In the genomic region with DNA sequence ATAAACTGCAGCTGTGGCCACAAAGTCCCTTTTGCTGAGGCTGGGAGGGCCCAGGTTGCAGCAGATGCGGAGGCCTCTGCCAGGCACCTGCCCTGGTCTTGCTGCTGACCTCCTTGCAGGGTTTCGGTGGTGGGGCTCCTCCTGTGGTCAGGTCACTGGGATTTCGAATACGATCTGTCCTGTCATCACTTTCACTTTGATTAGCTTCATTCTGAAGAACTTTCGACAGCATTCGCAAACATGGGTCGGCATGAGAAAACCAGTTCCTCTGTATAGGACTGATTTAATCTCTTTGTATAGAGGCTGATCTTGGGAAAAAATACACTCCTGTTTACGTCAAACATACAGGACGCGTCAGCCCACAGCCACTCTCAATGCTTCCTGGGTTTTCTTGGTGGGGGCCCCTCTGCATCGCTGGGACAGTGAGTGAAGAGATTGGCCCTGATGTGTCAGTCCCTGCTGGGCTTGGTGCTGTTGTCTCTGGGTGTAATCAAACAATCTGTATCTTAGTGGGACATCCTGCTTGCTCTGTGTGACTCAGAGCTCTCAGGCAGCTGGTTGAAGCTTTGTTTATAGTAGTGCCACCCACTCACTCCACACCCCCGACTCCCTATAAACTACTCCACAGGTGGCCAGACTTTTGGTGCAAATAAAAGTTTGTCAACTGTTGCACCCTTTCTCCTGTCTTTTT, we compare ENCODE assay signal across 1 cellular context.
TF ChIP-seq lines count a peak whose summit lies in the region.

No MANE protein-coding gene starts in this region.

TF ChIP-seq in SK-N-SH, 30 proteins besides CTCF, POLR2A, EP300 and RAD21 (continued from another document):
- TF ChIP-seq, protein P1, sequence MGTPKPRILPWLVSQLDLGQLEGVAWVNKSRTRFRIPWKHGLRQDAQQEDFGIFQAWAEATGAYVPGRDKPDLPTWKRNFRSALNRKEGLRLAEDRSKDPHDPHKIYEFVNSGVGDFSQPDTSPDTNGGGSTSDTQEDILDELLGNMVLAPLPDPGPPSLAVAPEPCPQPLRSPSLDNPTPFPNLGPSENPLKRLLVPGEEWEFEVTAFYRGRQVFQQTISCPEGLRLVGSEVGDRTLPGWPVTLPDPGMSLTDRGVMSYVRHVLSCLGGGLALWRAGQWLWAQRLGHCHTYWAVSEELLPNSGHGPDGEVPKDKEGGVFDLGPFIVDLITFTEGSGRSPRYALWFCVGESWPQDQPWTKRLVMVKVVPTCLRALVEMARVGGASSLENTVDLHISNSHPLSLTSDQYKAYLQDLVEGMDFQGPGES (IDR thresholded peaks at IDR 0.05; ENCODE audit: low read depth, low read length): no peak
- no peak for TF ChIP-seq GATA2 (CRISPR knock-in tag; IDR thresholded peaks at IDR 0.05)
- no peak for TF ChIP-seq FOXJ3 (CRISPR knock-in tag; IDR thresholded peaks at IDR 0.05)
- no peak for TF ChIP-seq CHD2 (IDR thresholded peaks at IDR 0.05; ENCODE audit: low read length, partially characterized antibody)
- TF ChIP-seq FOSL2 (IDR thresholded peaks at IDR 0.05; ENCODE audit: borderline replicate concordance, low read depth): no peak
- no peak for TF ChIP-seq EZH2phosphoT487 (IDR thresholded peaks at IDR 0.05; ENCODE audit: borderline replicate concordance, low read depth)
- TF ChIP-seq NRF1 (IDR thresholded peaks at IDR 0.05; ENCODE audit: low read depth, low read length): no peak
- no peak for TF ChIP-seq MAX (IDR thresholded peaks at IDR 0.05; ENCODE audit: low read depth)
- no peak for TF ChIP-seq SIN3A (IDR thresholded peaks at IDR 0.05; ENCODE audit: borderline replicate concordance, low read depth, low read length)
- no peak for TF ChIP-seq GABPA (IDR thresholded peaks at IDR 0.05; ENCODE audit: low read depth)
- no peak for TF ChIP-seq YY1 (IDR thresholded peaks at IDR 0.05; ENCODE audit: low read depth)
- TF ChIP-seq MXI1 (IDR thresholded peaks at IDR 0.05; ENCODE audit: low read depth, low read length): no peak
- no peak for TF ChIP-seq PBX3 (IDR thresholded peaks at IDR 0.05)
- TF ChIP-seq POLR2AphosphoS5 (IDR thresholded peaks at IDR 0.05; ENCODE audit: low read depth, low read length): no peak
- no peak for TF ChIP-seq JUND (IDR thresholded peaks at IDR 0.05)
